Comparison of ENCODE assay signal across 23 cellular contexts in genomic region chr2:11974573-11974972, GRCh38.
A peak's percentile ranks its signal among the peaks of the same experiment; 100 is the strongest.
DNase-seq lines count a peak whose midpoint lies in the region; FAIRE-seq and TF ChIP-seq lines count a peak whose summit lies in the region.
"Had no signal": no experiment of that assay in that cellular context is flagged by ENCODE, and none has a peak within 500 bp of the region (broad histone marks: within the 10 kb centered on the region; RNA-seq: fewer than 3 reads in every experiment).

No MANE protein-coding gene starts in this region.

- H3K36me3 ChIP-seq in HEK293 (ENCODE audit: control insufficient read depth in 2 of 2, insufficient read depth in 1 of 2, low read length in 2 of 2) = no peaks in the 10 kb centered on the region
- H3K36me3 ChIP-seq in tibial nerve = no peaks in the 10 kb centered on the region
- H3K36me3 ChIP-seq: BE2C had no signal

- TF ChIP-seq CTCF in HEK293 (tag by site-specific recombination; IDR thresholded peaks at IDR 0.05) = no peak
- TF ChIP-seq CTCF in tibial nerve (IDR thresholded peaks at IDR 0.05) = no peak

- FAIRE-seq in TTC549 (lab: Jason Lieb, UNC) (peak; percentile 43), frontal cortex (lab: Jason Lieb, UNC) (peak; percentile 8)
- FAIRE-seq: A549, D721Med, G401.6, GM12878 had no signal

- H3K9me3 ChIP-seq in HEK293 (ENCODE audit: control insufficient read depth, insufficient read depth, low read depth, low read length) (no peaks in the 10 kb centered on the region), tibial nerve (peaks cover 0 to 52% (median 7%) of the 10 kb centered on the region in 4 donors)
- H3K9me3 ChIP-seq: BE2C had no signal

- POLR2A ChIA-PET in HEK293 (lab: Yijun Ruan, JAX) = no interaction called here

- TF ChIP-seq EP300 in tibial nerve (IDR thresholded peaks at IDR 0.05) = no peak

- H3K27me3 ChIP-seq in tibial nerve = no peaks in the 10 kb centered on the region
- H3K27me3 ChIP-seq: BE2C; BLaER1 treated with 17β-estradiol and CSF1 and Interleukin-3, amounts not matched to agents 10 nM and 100 nM had no signal

- peak; percentile 11 for DNase-seq in DMS 273 (lab: John Stamatoyannopoulos, UW; ENCODE audit: unreplicated experiment)
- no peak for DNase-seq in DMS 273 treated with DMSO at 0.1 percent for 48 hours (lab: John Stamatoyannopoulos, UW)
- no peak for DNase-seq in frontal cortex (ENCODE audit: low spot score in 2 of 2)
- no peak for DNase-seq in tibial nerve (ENCODE audit: low spot score in 2 of 2)
- DNase-seq in NCI-H1417 treated with DMSO at 0.1 percent for 48 hours (lab: John Stamatoyannopoulos, UW) = no peak
- no peak for DNase-seq in NCI-H510A (lab: John Stamatoyannopoulos, UW)
- DNase-seq: ACHN; AML-193; BE2C; CD4-positive, alpha-beta T cell; CD8-positive, alpha-beta memory T cell; DMS153; DND-41; H9 had no signal

- H3K27ac ChIP-seq in HEK293 (ENCODE audit: extremely low read depth, low read depth, low read length) (no peak overlapping the region), tibial nerve (no peak overlapping the region)
- H3K27ac ChIP-seq: 22Rv1; A549; BLaER1 treated with 17β-estradiol and CSF1 and Interleukin-3, amounts not matched to agents 10 nM and 100 nM had no signal

- H3K4me1 ChIP-seq in HEK293 (ENCODE audit: control insufficient read depth, insufficient read depth, low read length) (no peaks in the 10 kb centered on the region), tibial nerve (no peaks in the 10 kb centered on the region)
- H3K4me1 ChIP-seq: A549; BLaER1 treated with 17β-estradiol and CSF1 and Interleukin-3, amounts not matched to agents 10 nM and 100 nM had no signal

- no peak overlapping the region for H3K4me3 ChIP-seq in HEK293 (ENCODE audit: low read depth, low read length)
- no peak overlapping the region for H3K4me3 ChIP-seq in tibial nerve
- H3K4me3 ChIP-seq: A549; BLaER1 treated with 17β-estradiol and CSF1 and Interleukin-3, amounts not matched to agents 10 nM and 100 nM; GM12878; GM23338 had no signal

- WGBS in tibial nerve, 2 donors = 100% methylated on average over 1 of the region's 1 CpG

- CTCF ChIA-PET in HEK293 (lab: Yijun Ruan, JAX) = interaction anchor here (0.7 kb wide), 1 partner anchor 1076 kb away, joined by 4 read pairs; no protein-coding TSS in a partner anchor

- TF ChIP-seq POLR2A in tibial nerve (IDR thresholded peaks at IDR 0.05) = no peak

TF ChIP-seq in HEK293, 187 proteins besides CTCF, POLR2A, EP300 and RAD21:
- TF ChIP-seq SETDB1 (IDR thresholded peaks at IDR 0.05; ENCODE audit: insufficient read length, low read length) (peak; percentile 34), ZNF629 (tag by site-specific recombination; IDR thresholded peaks at IDR 0.05) (no peak)
